ENCODE assay signal across 7 cellular contexts in the genomic region with DNA sequence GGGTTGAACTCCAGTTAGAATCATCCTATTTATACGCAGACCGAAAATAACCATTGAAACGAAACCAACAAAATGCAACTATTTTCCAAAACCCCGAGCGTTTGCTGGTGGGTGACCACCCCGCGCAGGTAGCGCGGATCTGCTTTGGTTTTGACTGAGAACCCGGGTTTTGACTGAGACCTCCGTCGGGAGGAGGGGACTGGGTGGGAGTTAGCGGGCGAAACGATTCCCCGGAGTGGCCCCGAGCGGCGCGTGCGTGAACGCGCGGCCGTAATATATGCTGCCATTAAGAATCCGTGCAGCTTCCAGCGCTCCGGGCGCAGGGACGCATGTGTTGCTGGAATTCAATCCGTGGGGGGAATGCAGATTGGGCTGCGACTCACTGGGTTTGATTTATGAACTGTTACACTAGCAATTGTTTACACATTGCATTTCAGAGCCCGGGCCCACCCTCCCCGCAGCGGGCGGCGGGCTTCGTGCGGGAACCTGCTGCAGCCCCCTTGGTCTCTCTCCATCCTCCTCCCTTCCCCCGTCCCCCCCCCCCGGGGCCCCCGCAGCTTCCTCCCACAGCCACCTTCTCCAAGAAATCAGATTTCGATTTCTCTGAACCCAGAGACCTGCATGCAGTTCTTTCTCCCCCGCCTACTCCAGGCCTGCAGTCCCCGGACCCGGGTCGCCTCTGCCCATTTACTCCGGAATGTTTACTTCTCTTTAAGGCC. TPM values are rescaled to one million over a fixed set of nuclear protein-coding genes. Genes with fewer than 3 reads are reported as not detected.
DNase-seq lines count a peak whose midpoint lies in the region; ATAC-seq, FAIRE-seq and TF ChIP-seq lines count a peak whose summit lies in the region.

No MANE protein-coding gene starts in this region.

- H3K9me3 ChIP-seq in K562 (replicated peaks; ENCODE audit: control insufficient read depth, insufficient read depth, low read depth, low read length) (no peaks in the 10 kb centered on the region; the same call in 1 of the 2 replicates), suprapubic skin (no peaks in the 10 kb centered on the region)

- FAIRE-seq in K562 (lab: Jason Lieb, UNC) = no peak

- TF ChIP-seq CTCF in GM10266 (IDR thresholded peaks at IDR 0.05; ENCODE audit: control insufficient read depth, insufficient read depth, low read depth, missing control alignments) (no peak), K562 (IDR thresholded peaks at IDR 0.05 in 2 of 3, conservative IDR thresholded peaks at IDR 0.05 in 1 of 3; ENCODE audit: insufficient read depth in 2 of 3, low read depth in 1 of 3, low read length in 3 of 3) (no peak), suprapubic skin (IDR thresholded peaks at IDR 0.05) (no peak)

- BruUV-seq in K562 (replicated peaks; lab: Mats Ljungman, UMichigan) = no TSS peak

- TF ChIP-seq POLR2A in K562 (conservative IDR thresholded peaks at IDR 0.05) (no peak), suprapubic skin (IDR thresholded peaks at IDR 0.05) (no peak)

- H3K27me3 ChIP-seq in K562 (ENCODE audit: control insufficient read depth in 2 of 2, insufficient read depth in 2 of 2, low read length in 2 of 2) = peaks cover 56 to 77% of the 10 kb centered on the region in 2 experiments
- H3K27me3 ChIP-seq in suprapubic skin = peaks cover 97% of the 10 kb centered on the region

- H3K9ac ChIP-seq in K562 (ENCODE audit: insufficient read depth in 1 of 2, low read depth in 2 of 2, low read length in 2 of 2) = peak overlapping the region in 1 of 2 experiments; percentile 70; a peak in 1 of 4 replicates

- CTCF ChIA-PET in K562 (lab: Yijun Ruan, JAX; ENCODE audit: low intra/inter-chr PET ratio) = no interaction called here

- in situ Hi-C loops in K562 (cut with MboI) = no loop called here

- no peak for TF ChIP-seq EP300 in K562 (IDR thresholded peaks at IDR 0.05; ENCODE audit: low read length)
- no peak for TF ChIP-seq EP300 in suprapubic skin (IDR thresholded peaks at IDR 0.05)

- no peaks in the 10 kb centered on the region for H3K9me1 ChIP-seq in K562 (ENCODE audit: control insufficient read depth, insufficient read depth, low read length)

- DNase-seq in GM10266 (ENCODE audit: extremely low spot score) (peak; percentile 26), NCI-H2029 treated with DMSO at 0.1 percent for 48 hours (lab: John Stamatoyannopoulos, UW) (peak; percentile 39), K562 (ENCODE audit: extremely low read depth in 1 of 4, low spot score in 3 of 4) (no peak), left colon (peak in 1 of 2 donors; percentile 42), suprapubic skin (ENCODE audit: low spot score in 2 of 2) (peak in 1 of 2 donors; percentile 69), T-helper 9 cell (no peak), activated gamma-delta T cell treated with Interleukin-2 at 50 U/mL for 16 hours (no peak)

- no peaks in the 10 kb centered on the region for H3K79me2 ChIP-seq in K562 (ENCODE audit: control insufficient read depth, insufficient read depth, low read length)

- ATAC-seq in K562 = peak; percentile 63
- peak; percentile 64 for ATAC-seq in left colon

- H3K4me3 ChIP-seq in K562 (peak overlapping the region; percentile 23), suprapubic skin (peak overlapping the region; percentile 72)

- intact Hi-C loops in K562 (cut with micrococcal nuclease) = no loop called here
- intact Hi-C loops in left colon (cut with DNase I, micrococcal nuclease) = no loop called here

- H3K36me3 ChIP-seq in K562 (ENCODE audit: control insufficient read depth, insufficient read depth, low read length) (no peaks in the 10 kb centered on the region), suprapubic skin (no peaks in the 10 kb centered on the region)

- POLR2A ChIA-PET in K562 (lab: Yijun Ruan, JAX) = interaction anchor here (0.7 kb wide), 1 partner anchor 1817 kb away, joined by 3 read pairs; no protein-coding TSS in a partner anchor

- peaks cover 3% of the 10 kb centered on the region; the same call in 1 of the 2 replicates for H4K20me1 ChIP-seq in K562 (replicated peaks; ENCODE audit: control insufficient read depth, insufficient read depth, low read length)

- H2AFZ ChIP-seq in K562 (ENCODE audit: low read depth, low read length) = peak overlapping the region; percentile 61

- no peak for TF ChIP-seq RAD21 in K562 (CRISPR knock-in tag; conservative IDR thresholded peaks at IDR 0.05 in 1 of 2, IDR thresholded peaks at IDR 0.05 in 1 of 2)

- H3K27ac ChIP-seq in K562 (ENCODE audit: extremely low read depth, low read depth, low read length) (no peak overlapping the region), suprapubic skin (peak overlapping the region; percentile 81)

- peak overlapping the region; percentile 60 for H3K4me2 ChIP-seq in K562 (ENCODE audit: insufficient read depth, low read length)

- peaks cover 0 to 23% of the 10 kb centered on the region in 2 experiments; a peak in 2 of 5 replicates for H3K4me1 ChIP-seq in K562 (replicated peaks in 1 of 2; ENCODE audit: control insufficient read depth in 2 of 2, insufficient read depth in 2 of 2, low read length in 2 of 2)
- peaks cover 47% of the 10 kb centered on the region for H3K4me1 ChIP-seq in suprapubic skin

- 11% methylated on average over 36 of the region's 48 CpGs for WGBS in K562 (ENCODE audit: insufficient coverage, low coverage, missing lambda C conversion rate)
- WGBS in suprapubic skin = 3% methylated on average over 47 of the region's 48 CpGs

TF ChIP-seq in K562, 482 proteins besides CTCF, POLR2A, EP300 and RAD21 (continues in another document):
- no peak for TF ChIP-seq PTBP1 (IDR thresholded peaks at IDR 0.05; ENCODE audit: low read depth, low read length)
- TF ChIP-seq, protein P1, sequence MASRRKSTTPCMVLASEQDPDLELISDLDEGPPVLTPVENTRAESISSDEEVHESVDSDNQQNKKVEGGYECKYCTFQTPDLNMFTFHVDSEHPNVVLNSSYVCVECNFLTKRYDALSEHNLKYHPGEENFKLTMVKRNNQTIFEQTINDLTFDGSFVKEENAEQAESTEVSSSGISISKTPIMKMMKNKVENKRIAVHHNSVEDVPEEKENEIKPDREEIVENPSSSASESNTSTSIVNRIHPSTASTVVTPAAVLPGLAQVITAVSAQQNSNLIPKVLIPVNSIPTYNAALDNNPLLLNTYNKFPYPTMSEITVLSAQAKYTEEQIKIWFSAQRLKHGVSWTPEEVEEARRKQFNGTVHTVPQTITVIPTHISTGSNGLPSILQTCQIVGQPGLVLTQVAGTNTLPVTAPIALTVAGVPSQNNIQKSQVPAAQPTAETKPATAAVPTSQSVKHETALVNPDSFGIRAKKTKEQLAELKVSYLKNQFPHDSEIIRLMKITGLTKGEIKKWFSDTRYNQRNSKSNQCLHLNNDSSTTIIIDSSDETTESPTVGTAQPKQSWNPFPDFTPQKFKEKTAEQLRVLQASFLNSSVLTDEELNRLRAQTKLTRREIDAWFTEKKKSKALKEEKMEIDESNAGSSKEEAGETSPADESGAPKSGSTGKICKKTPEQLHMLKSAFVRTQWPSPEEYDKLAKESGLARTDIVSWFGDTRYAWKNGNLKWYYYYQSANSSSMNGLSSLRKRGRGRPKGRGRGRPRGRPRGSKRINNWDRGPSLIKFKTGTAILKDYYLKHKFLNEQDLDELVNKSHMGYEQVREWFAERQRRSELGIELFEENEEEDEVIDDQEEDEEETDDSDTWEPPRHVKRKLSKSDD (conservative IDR thresholded peaks at IDR 0.05; ENCODE audit: low read length) = no peak
- TF ChIP-seq, protein P2, sequence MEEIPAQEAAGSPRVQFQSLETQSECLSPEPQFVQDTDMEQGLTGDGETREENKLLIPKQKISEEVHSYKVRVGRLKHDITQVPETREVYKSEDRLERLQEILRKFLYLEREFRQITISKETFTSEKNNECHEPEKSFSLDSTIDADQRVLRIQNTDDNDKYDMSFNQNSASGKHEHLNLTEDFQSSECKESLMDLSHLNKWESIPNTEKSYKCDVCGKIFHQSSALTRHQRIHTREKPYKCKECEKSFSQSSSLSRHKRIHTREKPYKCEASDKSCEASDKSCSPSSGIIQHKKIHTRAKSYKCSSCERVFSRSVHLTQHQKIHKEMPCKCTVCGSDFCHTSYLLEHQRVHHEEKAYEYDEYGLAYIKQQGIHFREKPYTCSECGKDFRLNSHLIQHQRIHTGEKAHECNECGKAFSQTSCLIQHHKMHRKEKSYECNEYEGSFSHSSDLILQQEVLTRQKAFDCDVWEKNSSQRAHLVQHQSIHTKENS (CRISPR knock-in tag; IDR thresholded peaks at IDR 0.05) = no peak
- TF ChIP-seq MLX (CRISPR knock-in tag; conservative IDR thresholded peaks at IDR 0.05) = no peak
- no peak for TF ChIP-seq ZC3H8 (IDR thresholded peaks at IDR 0.05)
- TF ChIP-seq RHOXF2B (CRISPR knock-in tag; conservative IDR thresholded peaks at IDR 0.05) = no peak
- TF ChIP-seq CXXC5 (CRISPR knock-in tag; IDR thresholded peaks at IDR 0.05) = 0 out of 2 replicates have a peak, but pooled peaks have one; percentile 14
- TF ChIP-seq KDM1A (IDR thresholded peaks at IDR 0.05) = peak; percentile 17 to 52; a peak in 1 of 4 replicates
- TF ChIP-seq GATAD2B (IDR thresholded peaks at IDR 0.05; ENCODE audit: borderline replicate concordance) = no peak

RNA-seq across cellular contexts. Expression of gene NRN1, which starts 9.9 kb away (rescaled TPM):
- not detected in 2 replicates for total RNA-seq in K562 (2011; cell fraction: chromatin; rRNA removed; ENCODE audit: low replicate concordance)
- total RNA-seq in K562 (2011; cell fraction: nucleolus; rRNA removed) = not detected in 2 replicates
- total RNA-seq in K562 (2011; cell fraction: nucleoplasm; rRNA removed) = not detected in 2 replicates
- total RNA-seq in K562 (2014; rRNA removed) (not detected in 2 replicates), K562 (2014; rRNA removed; fragmentation: Illumina TruSeq; extraction: Trizol) (not detected in 2 replicates), K562 (2015; rRNA removed; fragmentation: Illumina TruSeq; extraction: Trizol) (not detected in 2 replicates), K562 (2021) (not detected in 2 replicates), left colon (1 to 10 TPM; 2.1 to 4.9 TPM), suprapubic skin (10 to 100 TPM in 2 of 4 donors, 1 to 10 TPM in 2; 5.1 to 16.1 (median 8.8) TPM)
- polyA plus RNA-seq in K562 (2011; rRNA removed) (not detected in 2 replicates), K562 (2014; fragmentation: Illumina TruSeq; extraction: Trizol) (not detected in 2 replicates), K562 (2014; fragmentation: Nextera tagmentation; extraction: Ambion mirVana) (not detected), K562 (2014; rRNA removed) (not detected in 2 replicates)
- not detected in 2 replicates for polyA plus RNA-seq in K562 (2011; cell fraction: cytosol; rRNA removed)
- not detected in 2 replicates for polyA plus RNA-seq in K562 (2011; cell fraction: nucleus; rRNA removed)
- polyA plus RNA-seq in K562 (2012) = 0.07 TPM in 1 of 2 replicates, not detected in the other
- polyA minus RNA-seq in K562 (2011; rRNA and poly(A)+ RNA removed) = not detected in 2 replicates
- polyA minus RNA-seq in K562 (2011; cell fraction: cytosol; rRNA and poly(A)+ RNA removed) = not detected in 2 replicates
- polyA minus RNA-seq in K562 (2011; cell fraction: nucleus; rRNA and poly(A)+ RNA removed) = not detected in 2 replicates

Comparison
In these comparisons a context has a peak if more than half of its experiments do, and no peak if none do; other contexts are left out.
1. DNase-seq: peak in GM10266 (single experiment) and NCI-H2029 treated with DMSO at 0.1 percent for 48 hours (single experiment); none in K562 (0 of 4), T-helper 9 cell (single experiment) and activated gamma-delta T cell treated with Interleukin-2 at 50 U/mL for 16 hours (single experiment).